Comparison of ENCODE assay signal across 1 cellular context in genomic region chr14:63641473-63642228, GRCh38.
TF ChIP-seq lines count a peak whose summit lies in the region.

WDR89 (minus strand) TSS chr14:63641871; CDS start chr14:63599942, 41,929 bp downstream.

TF ChIP-seq in GM12878, 131 proteins besides CTCF, POLR2A, EP300 and RAD21 (continued from another document and continues in another):
- TF ChIP-seq, protein P1, sequence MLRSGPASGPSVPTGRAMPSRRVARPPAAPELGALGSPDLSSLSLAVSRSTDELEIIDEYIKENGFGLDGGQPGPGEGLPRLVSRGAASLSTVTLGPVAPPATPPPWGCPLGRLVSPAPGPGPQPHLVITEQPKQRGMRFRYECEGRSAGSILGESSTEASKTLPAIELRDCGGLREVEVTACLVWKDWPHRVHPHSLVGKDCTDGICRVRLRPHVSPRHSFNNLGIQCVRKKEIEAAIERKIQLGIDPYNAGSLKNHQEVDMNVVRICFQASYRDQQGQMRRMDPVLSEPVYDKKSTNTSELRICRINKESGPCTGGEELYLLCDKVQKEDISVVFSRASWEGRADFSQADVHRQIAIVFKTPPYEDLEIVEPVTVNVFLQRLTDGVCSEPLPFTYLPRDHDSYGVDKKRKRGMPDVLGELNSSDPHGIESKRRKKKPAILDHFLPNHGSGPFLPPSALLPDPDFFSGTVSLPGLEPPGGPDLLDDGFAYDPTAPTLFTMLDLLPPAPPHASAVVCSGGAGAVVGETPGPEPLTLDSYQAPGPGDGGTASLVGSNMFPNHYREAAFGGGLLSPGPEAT (IDR thresholded peaks at IDR 0.05; ENCODE audit: low read depth) = no peak; the same call in none of the 2 replicates
- peak; percentile 49 for TF ChIP-seq ATF2 (IDR thresholded peaks at IDR 0.05; ENCODE audit: low read length)
- TF ChIP-seq ZNF217 (IDR thresholded peaks at IDR 0.05) = no peak
- no peak for TF ChIP-seq CEBPB (IDR thresholded peaks at IDR 0.05; ENCODE audit: borderline replicate concordance in 1 of 2, low read depth in 2 of 2, low read length in 2 of 2)
- TF ChIP-seq SMARCA5 (IDR thresholded peaks at IDR 0.05) = peak; percentile 95
- TF ChIP-seq POU2F2 (IDR thresholded peaks at IDR 0.05; ENCODE audit: borderline replicate concordance, low read depth, low read length) = peak; percentile 84
- no peak for TF ChIP-seq ZBED1 (IDR thresholded peaks at IDR 0.05; ENCODE audit: borderline replicate concordance)
- TF ChIP-seq IKZF2 (IDR thresholded peaks at IDR 0.05) = peak; percentile 16 to 80; a peak in 2 of 4 replicates
- TF ChIP-seq DPF2 (IDR thresholded peaks at IDR 0.05) = peak; percentile 51
- TF ChIP-seq HDGF (IDR thresholded peaks at IDR 0.05) = 0 out of 2 replicates have a peak, but pooled peaks have one; percentile 87
- peak; percentile 63; the same call in 1 of the 2 replicates for TF ChIP-seq CHD1 (IDR thresholded peaks at IDR 0.05; ENCODE audit: low read depth, low read length)
- TF ChIP-seq, protein P2, sequence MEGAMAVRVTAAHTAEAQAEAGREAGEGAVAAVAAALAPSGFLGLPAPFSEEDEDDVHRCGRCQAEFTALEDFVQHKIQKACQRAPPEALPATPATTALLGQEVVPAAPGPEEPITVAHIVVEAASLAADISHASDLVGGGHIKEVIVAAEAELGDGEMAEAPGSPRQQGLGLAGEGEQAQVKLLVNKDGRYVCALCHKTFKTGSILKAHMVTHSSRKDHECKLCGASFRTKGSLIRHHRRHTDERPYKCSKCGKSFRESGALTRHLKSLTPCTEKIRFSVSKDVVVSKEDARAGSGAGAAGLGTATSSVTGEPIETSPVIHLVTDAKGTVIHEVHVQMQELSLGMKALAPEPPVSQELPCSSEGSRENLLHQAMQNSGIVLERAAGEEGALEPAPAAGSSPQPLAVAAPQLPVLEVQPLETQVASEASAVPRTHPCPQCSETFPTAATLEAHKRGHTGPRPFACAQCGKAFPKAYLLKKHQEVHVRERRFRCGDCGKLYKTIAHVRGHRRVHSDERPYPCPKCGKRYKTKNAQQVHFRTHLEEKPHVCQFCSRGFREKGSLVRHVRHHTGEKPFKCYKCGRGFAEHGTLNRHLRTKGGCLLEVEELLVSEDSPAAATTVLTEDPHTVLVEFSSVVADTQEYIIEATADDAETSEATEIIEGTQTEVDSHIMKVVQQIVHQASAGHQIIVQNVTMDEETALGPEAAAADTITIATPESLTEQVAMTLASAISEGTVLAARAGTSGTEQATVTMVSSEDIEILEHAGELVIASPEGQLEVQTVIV (IDR thresholded peaks at IDR 0.05; ENCODE audit: borderline replicate concordance, partially characterized antibody) = peak; percentile 25
- TF ChIP-seq, protein P3, sequence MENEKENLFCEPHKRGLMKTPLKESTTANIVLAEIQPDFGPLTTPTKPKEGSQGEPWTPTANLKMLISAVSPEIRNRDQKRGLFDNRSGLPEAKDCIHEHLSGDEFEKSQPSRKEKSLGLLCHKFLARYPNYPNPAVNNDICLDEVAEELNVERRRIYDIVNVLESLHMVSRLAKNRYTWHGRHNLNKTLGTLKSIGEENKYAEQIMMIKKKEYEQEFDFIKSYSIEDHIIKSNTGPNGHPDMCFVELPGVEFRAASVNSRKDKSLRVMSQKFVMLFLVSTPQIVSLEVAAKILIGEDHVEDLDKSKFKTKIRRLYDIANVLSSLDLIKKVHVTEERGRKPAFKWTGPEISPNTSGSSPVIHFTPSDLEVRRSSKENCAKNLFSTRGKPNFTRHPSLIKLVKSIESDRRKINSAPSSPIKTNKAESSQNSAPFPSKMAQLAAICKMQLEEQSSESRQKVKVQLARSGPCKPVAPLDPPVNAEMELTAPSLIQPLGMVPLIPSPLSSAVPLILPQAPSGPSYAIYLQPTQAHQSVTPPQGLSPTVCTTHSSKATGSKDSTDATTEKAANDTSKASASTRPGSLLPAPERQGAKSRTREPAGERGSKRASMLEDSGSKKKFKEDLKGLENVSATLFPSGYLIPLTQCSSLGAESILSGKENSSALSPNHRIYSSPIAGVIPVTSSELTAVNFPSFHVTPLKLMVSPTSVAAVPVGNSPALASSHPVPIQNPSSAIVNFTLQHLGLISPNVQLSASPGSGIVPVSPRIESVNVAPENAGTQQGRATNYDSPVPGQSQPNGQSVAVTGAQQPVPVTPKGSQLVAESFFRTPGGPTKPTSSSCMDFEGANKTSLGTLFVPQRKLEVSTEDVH (IDR thresholded peaks at IDR 0.05; ENCODE audit: low read depth, partially characterized antibody) = no peak
- TF ChIP-seq, protein P4, sequence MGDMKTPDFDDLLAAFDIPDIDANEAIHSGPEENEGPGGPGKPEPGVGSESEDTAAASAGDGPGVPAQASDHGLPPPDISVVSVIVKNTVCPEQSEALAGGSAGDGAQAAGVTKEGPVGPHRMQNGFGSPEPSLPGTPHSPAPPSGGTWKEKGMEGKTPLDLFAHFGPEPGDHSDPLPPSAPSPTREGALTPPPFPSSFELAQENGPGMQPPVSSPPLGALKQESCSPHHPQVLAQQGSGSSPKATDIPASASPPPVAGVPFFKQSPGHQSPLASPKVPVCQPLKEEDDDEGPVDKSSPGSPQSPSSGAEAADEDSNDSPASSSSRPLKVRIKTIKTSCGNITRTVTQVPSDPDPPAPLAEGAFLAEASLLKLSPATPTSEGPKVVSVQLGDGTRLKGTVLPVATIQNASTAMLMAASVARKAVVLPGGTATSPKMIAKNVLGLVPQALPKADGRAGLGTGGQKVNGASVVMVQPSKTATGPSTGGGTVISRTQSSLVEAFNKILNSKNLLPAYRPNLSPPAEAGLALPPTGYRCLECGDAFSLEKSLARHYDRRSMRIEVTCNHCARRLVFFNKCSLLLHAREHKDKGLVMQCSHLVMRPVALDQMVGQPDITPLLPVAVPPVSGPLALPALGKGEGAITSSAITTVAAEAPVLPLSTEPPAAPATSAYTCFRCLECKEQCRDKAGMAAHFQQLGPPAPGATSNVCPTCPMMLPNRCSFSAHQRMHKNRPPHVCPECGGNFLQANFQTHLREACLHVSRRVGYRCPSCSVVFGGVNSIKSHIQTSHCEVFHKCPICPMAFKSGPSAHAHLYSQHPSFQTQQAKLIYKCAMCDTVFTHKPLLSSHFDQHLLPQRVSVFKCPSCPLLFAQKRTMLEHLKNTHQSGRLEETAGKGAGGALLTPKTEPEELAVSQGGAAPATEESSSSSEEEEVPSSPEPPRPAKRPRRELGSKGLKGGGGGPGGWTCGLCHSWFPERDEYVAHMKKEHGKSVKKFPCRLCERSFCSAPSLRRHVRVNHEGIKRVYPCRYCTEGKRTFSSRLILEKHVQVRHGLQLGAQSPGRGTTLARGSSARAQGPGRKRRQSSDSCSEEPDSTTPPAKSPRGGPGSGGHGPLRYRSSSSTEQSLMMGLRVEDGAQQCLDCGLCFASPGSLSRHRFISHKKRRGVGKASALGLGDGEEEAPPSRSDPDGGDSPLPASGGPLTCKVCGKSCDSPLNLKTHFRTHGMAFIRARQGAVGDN (IDR thresholded peaks at IDR 0.05) = peak; percentile 96
- TF ChIP-seq YY1 (IDR thresholded peaks at IDR 0.05; ENCODE audit: low read depth, low read length) = peak; percentile 54; the same call in 1 of the 2 replicates
- TF ChIP-seq HDAC6 (IDR thresholded peaks at IDR 0.05; ENCODE audit: unreplicated experiment) = no peak
- peak; percentile 78 for TF ChIP-seq POLR2AphosphoS2 (IDR thresholded peaks at IDR 0.05; ENCODE audit: low read depth, low read length)
- no peak for TF ChIP-seq SMC3 (IDR thresholded peaks at IDR 0.05; ENCODE audit: borderline replicate concordance, low read length)
- TF ChIP-seq, protein P5, sequence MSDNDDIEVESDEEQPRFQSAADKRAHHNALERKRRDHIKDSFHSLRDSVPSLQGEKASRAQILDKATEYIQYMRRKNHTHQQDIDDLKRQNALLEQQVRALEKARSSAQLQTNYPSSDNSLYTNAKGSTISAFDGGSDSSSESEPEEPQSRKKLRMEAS (IDR thresholded peaks at IDR 0.05; ENCODE audit: low read depth, low read length) = peak; percentile 95
- peak; percentile 72; the same call in 1 of the 2 replicates for TF ChIP-seq IRF5 (IDR thresholded peaks at IDR 0.05; ENCODE audit: borderline replicate concordance)
- peak; percentile 91 for TF ChIP-seq RELA (IDR thresholded peaks at IDR 0.05; ENCODE audit: borderline replicate concordance, partially characterized antibody)
- TF ChIP-seq, protein P6, sequence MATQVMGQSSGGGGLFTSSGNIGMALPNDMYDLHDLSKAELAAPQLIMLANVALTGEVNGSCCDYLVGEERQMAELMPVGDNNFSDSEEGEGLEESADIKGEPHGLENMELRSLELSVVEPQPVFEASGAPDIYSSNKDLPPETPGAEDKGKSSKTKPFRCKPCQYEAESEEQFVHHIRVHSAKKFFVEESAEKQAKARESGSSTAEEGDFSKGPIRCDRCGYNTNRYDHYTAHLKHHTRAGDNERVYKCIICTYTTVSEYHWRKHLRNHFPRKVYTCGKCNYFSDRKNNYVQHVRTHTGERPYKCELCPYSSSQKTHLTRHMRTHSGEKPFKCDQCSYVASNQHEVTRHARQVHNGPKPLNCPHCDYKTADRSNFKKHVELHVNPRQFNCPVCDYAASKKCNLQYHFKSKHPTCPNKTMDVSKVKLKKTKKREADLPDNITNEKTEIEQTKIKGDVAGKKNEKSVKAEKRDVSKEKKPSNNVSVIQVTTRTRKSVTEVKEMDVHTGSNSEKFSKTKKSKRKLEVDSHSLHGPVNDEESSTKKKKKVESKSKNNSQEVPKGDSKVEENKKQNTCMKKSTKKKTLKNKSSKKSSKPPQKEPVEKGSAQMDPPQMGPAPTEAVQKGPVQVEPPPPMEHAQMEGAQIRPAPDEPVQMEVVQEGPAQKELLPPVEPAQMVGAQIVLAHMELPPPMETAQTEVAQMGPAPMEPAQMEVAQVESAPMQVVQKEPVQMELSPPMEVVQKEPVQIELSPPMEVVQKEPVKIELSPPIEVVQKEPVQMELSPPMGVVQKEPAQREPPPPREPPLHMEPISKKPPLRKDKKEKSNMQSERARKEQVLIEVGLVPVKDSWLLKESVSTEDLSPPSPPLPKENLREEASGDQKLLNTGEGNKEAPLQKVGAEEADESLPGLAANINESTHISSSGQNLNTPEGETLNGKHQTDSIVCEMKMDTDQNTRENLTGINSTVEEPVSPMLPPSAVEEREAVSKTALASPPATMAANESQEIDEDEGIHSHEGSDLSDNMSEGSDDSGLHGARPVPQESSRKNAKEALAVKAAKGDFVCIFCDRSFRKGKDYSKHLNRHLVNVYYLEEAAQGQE (IDR thresholded peaks at IDR 0.05; ENCODE audit: low read depth, low read length) = 0 out of 2 replicates have a peak, but pooled peaks have one; percentile 39
- no peak for TF ChIP-seq ZNF622 (IDR thresholded peaks at IDR 0.05)
- 0 out of 2 replicates have a peak, but pooled peaks have one; percentile 29 for TF ChIP-seq E2F4 (IDR thresholded peaks at IDR 0.05; ENCODE audit: low read depth, low read length)
- TF ChIP-seq NR2C2 (IDR thresholded peaks at IDR 0.05; ENCODE audit: borderline replicate concordance, control insufficient read depth, insufficient read length, low read depth) = no peak
- TF ChIP-seq KDM1A (IDR thresholded peaks at IDR 0.05; ENCODE audit: borderline replicate concordance) = no peak
- TF ChIP-seq NFIC (IDR thresholded peaks at IDR 0.05; ENCODE audit: low read depth, low read length) = no peak; the same call in 1 of the 2 replicates
- peak; percentile 96 for TF ChIP-seq MXI1 (IDR thresholded peaks at IDR 0.05; ENCODE audit: low read depth, low read length)
- TF ChIP-seq, protein P7, sequence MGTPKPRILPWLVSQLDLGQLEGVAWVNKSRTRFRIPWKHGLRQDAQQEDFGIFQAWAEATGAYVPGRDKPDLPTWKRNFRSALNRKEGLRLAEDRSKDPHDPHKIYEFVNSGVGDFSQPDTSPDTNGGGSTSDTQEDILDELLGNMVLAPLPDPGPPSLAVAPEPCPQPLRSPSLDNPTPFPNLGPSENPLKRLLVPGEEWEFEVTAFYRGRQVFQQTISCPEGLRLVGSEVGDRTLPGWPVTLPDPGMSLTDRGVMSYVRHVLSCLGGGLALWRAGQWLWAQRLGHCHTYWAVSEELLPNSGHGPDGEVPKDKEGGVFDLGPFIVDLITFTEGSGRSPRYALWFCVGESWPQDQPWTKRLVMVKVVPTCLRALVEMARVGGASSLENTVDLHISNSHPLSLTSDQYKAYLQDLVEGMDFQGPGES (IDR thresholded peaks at IDR 0.05) = peak; percentile 61; the same call in 1 of the 2 replicates
- TF ChIP-seq CBX3 (IDR thresholded peaks at IDR 0.05; ENCODE audit: borderline replicate concordance, low read depth) = no peak
- TF ChIP-seq GABPA (IDR thresholded peaks at IDR 0.05; ENCODE audit: low read depth) = no peak
- TF ChIP-seq MEF2B (IDR thresholded peaks at IDR 0.05; ENCODE audit: partially characterized antibody, poor library complexity, severe bottlenecking) = no peak
- TF ChIP-seq RFX5 (IDR thresholded peaks at IDR 0.05; ENCODE audit: low read depth, low read length) = peak; percentile 85
- no peak for TF ChIP-seq HCFC1 (IDR thresholded peaks at IDR 0.05; ENCODE audit: low read length)
- peak; percentile 95 for TF ChIP-seq GATAD2B (conservative IDR thresholded peaks at IDR 0.05; ENCODE audit: low read depth)
- no peak for TF ChIP-seq FOXK2 (IDR thresholded peaks at IDR 0.05)
- TF ChIP-seq ETV6 (conservative IDR thresholded peaks at IDR 0.05 in 1 of 2, IDR thresholded peaks at IDR 0.05 in 1 of 2; ENCODE audit: borderline replicate concordance in 1 of 2, low read depth in 1 of 2) = no peak
